Comparison of ENCODE assay signal across 18 cellular contexts in genomic region chr7:46189255-46189790, GRCh38.
"Had no signal": no experiment of that assay in that cellular context is flagged by ENCODE, and none has a peak within 500 bp of the region (broad histone marks: within the 10 kb centered on the region; RNA-seq: fewer than 3 reads in every experiment).

No MANE protein-coding gene starts in this region.

- DNase-seq: dorsolateral prefrontal cortex; effector CD4-positive, alpha-beta T cell; hypothalamus; left ventricle myocardium superior; lower lobe of right lung; naive thymus-derived CD8-positive, alpha-beta T cell; nephron progenitor cell; right cardiac atrium; sigmoid colon; stimulated activated CD4-positive, alpha-beta T cell treated with anti-CD3 and anti-CD28 coated beads, Interleukin-2, amount 100 ng/mL, for 24 hours; stimulated activated CD4-positive, alpha-beta T cell treated with anti-CD3 and anti-CD28 coated beads, Interleukin-4, amount 100 ng/mL, for 24 hours; stimulated activated naive CD4-positive, alpha-beta T cell treated with Interleukin-2 at 50 U/mL for 16 hours; stomach; thyroid gland; trophoblast cell had no signal

- H3K4me3 Mint-ChIP-seq: naive thymus-derived CD8-positive, alpha-beta T cell; nephron progenitor cell; stimulated activated effector memory CD8-positive, alpha-beta T cell treated with anti-CD3 and anti-CD28 coated beads, Interleukin-12 subunit alpha, Interleukin-12 subunit beta, amount 100 ng/mL, for 72 hours had no signal

- H3K36me3 Mint-ChIP-seq: naive thymus-derived CD8-positive, alpha-beta T cell; stimulated activated effector memory CD8-positive, alpha-beta T cell treated with anti-CD3 and anti-CD28 coated beads, Interleukin-12 subunit alpha, Interleukin-12 subunit beta, amount 100 ng/mL, for 72 hours had no signal

- H3K27me3 ChIP-seq: neutrophil, sigmoid colon, stomach, thyroid gland had no signal

- H3K27ac ChIP-seq: dorsolateral prefrontal cortex, lower lobe of right lung, neutrophil, prostate gland, sigmoid colon, stomach, thyroid gland had no signal

- H3K4me3 ChIP-seq: dorsolateral prefrontal cortex, lower lobe of right lung, prostate gland, sigmoid colon, stomach, thyroid gland had no signal

- H3K4me1 ChIP-seq: lower lobe of right lung, prostate gland, sigmoid colon, stomach, thyroid gland had no signal

- ATAC-seq: left ventricle myocardium superior; naive thymus-derived CD8-positive, alpha-beta T cell; right cardiac atrium; stimulated activated effector memory CD8-positive, alpha-beta T cell treated with anti-CD3 and anti-CD28 coated beads, Interleukin-12 subunit alpha, Interleukin-12 subunit beta, amount 100 ng/mL, for 72 hours had no signal

- H3K36me3 ChIP-seq: lower lobe of right lung, neutrophil, prostate gland, sigmoid colon, stomach, thyroid gland had no signal

- H3K27ac Mint-ChIP-seq: naive thymus-derived CD8-positive, alpha-beta T cell; nephron progenitor cell; stimulated activated effector memory CD8-positive, alpha-beta T cell treated with anti-CD3 and anti-CD28 coated beads, Interleukin-12 subunit alpha, Interleukin-12 subunit beta, amount 100 ng/mL, for 72 hours had no signal

- H3K9me3 ChIP-seq: lower lobe of right lung, neutrophil, prostate gland, sigmoid colon, stomach, thyroid gland had no signal

- H3K4me1 Mint-ChIP-seq: naive thymus-derived CD8-positive, alpha-beta T cell; nephron progenitor cell; stimulated activated effector memory CD8-positive, alpha-beta T cell treated with anti-CD3 and anti-CD28 coated beads, Interleukin-12 subunit alpha, Interleukin-12 subunit beta, amount 100 ng/mL, for 72 hours had no signal
